13 cellular contexts compared by ENCODE assay signal in genomic region chr16:89485701-89486246, GRCh38. TPM values are rescaled to one million over a fixed set of nuclear protein-coding genes. Genes with fewer than 3 reads are reported as not detected.
A peak's percentile ranks its signal among the peaks of the same experiment; 100 is the strongest.
DNase-seq lines count a peak whose midpoint lies in the region; ATAC-seq and TF ChIP-seq lines count a peak whose summit lies in the region.
"Had no signal": no experiment of that assay in that cellular context is flagged by ENCODE, and none has a peak within 500 bp of the region (broad histone marks: within the 10 kb centered on the region; RNA-seq: fewer than 3 reads in every experiment).

No MANE protein-coding gene starts in this region.

- H3K27me3 ChIP-seq in hepatocyte (no peaks in the 10 kb centered on the region), breast epithelium (no peaks in the 10 kb centered on the region)
- H3K27me3 ChIP-seq: upper lobe of left lung had no signal

- 35% methylated on average over 4 of the region's 4 CpGs for WGBS in hepatocyte (ENCODE audit: low lambda C conversion rate, missing lambda C conversion rate)

- intact Hi-C loops in activated naive CD4-positive, alpha-beta T cell treated with anti-CD3 and anti-CD28 coated beads for 36 hours (cut with micrococcal nuclease): loop anchor here (1.0 to 2.0 kb wide), 2 partner anchors 77 to 124 kb away; no protein-coding TSS in a partner anchor
- intact Hi-C loops in breast epithelium (cut with DNase I; ENCODE audit: low total_unique reads): no loop called here

- ATAC-seq in T-helper 17 cell (no peak), HG02938 (IDR thresholded peaks at IDR 0.05; ENCODE audit: unreplicated experiment) (no peak)
- no peak for ATAC-seq in stimulated activated naive B cell treated with anti-CD40 and anti-IgM and Interleukin-4, amounts not matched to agents 10 μg/mL and 1 μg/mL and 100 μg/mL, for 72 hours (replicated peaks)

- DNase-seq in activated naive CD4-positive, alpha-beta T cell treated with anti-CD3 and anti-CD28 coated beads for 36 hours: no peak
- no peak for DNase-seq in activated naive CD4-positive, alpha-beta T cell (lab: John Stamatoyannopoulos, UW)
- DNase-seq in T-helper 17 cell (no peak), hepatocyte (ENCODE audit: low spot score) (no peak), NK-92 (lab: John Stamatoyannopoulos, UW; ENCODE audit: unreplicated experiment) (no peak), breast epithelium (ENCODE audit: low spot score in 2 of 2) (no peak)
- no peak for DNase-seq in stimulated activated naive B cell treated with anti-CD40 and anti-IgM and Interleukin-4, amounts not matched to agents 10 μg/mL and 1 μg/mL and 100 μg/mL, for 72 hours
- DNase-seq: aorta; NCI-H1694 treated with DMSO at 0.1 percent for 48 hours; stimulated activated CD4-positive, alpha-beta T cell treated with anti-CD3 and anti-CD28 coated beads, Interleukin-4, amount 100 ng/mL, for 24 hours; upper lobe of left lung had no signal

- H3K4me3 Mint-ChIP-seq in activated naive CD4-positive, alpha-beta T cell treated with anti-CD3 and anti-CD28 coated beads for 36 hours: peak overlapping the region; percentile 36
- H3K4me3 Mint-ChIP-seq in T-helper 17 cell: peak overlapping the region; percentile 94
- H3K4me3 Mint-ChIP-seq in stimulated activated naive B cell treated with anti-CD40 and anti-IgM and Interleukin-4, amounts not matched to agents 10 μg/mL and 1 μg/mL and 100 μg/mL, for 72 hours: peak overlapping the region; percentile 68 to 72

- no peaks in the 10 kb centered on the region for H3K9me2 ChIP-seq in hepatocyte (replicated peaks; ENCODE audit: insufficient read depth)

- H3K4me1 Mint-ChIP-seq in activated naive CD4-positive, alpha-beta T cell treated with anti-CD3 and anti-CD28 coated beads for 36 hours (ENCODE audit: low read depth): peaks cover 79% of the 10 kb centered on the region
- peaks cover 69% of the 10 kb centered on the region for H3K4me1 Mint-ChIP-seq in T-helper 17 cell
- H3K4me1 Mint-ChIP-seq in stimulated activated naive B cell treated with anti-CD40 and anti-IgM and Interleukin-4, amounts not matched to agents 10 μg/mL and 1 μg/mL and 100 μg/mL, for 72 hours: peaks cover 58 to 83% of the 10 kb centered on the region in 2 donors

- H3K79me2 ChIP-seq in hepatocyte: peaks cover 92% of the 10 kb centered on the region

- H3K27ac Mint-ChIP-seq in activated naive CD4-positive, alpha-beta T cell treated with anti-CD3 and anti-CD28 coated beads for 36 hours: peak overlapping the region; percentile 96
- peak overlapping the region; percentile 97 for H3K27ac Mint-ChIP-seq in T-helper 17 cell
- H3K27ac Mint-ChIP-seq in stimulated activated naive B cell treated with anti-CD40 and anti-IgM and Interleukin-4, amounts not matched to agents 10 μg/mL and 1 μg/mL and 100 μg/mL, for 72 hours: peak overlapping the region; percentile 95

- peaks cover 68% of the 10 kb centered on the region for H3K4me1 ChIP-seq in hepatocyte (ENCODE audit: insufficient read depth)
- peaks cover 4 to 13% of the 10 kb centered on the region in 2 donors for H3K4me1 ChIP-seq in breast epithelium

- H3K4me2 ChIP-seq in hepatocyte: peak overlapping the region; percentile 52

- no peak for TF ChIP-seq POLR2A in breast epithelium (IDR thresholded peaks at IDR 0.05)

- peaks cover 43% of the 10 kb centered on the region for H3K36me3 Mint-ChIP-seq in activated naive CD4-positive, alpha-beta T cell treated with anti-CD3 and anti-CD28 coated beads for 36 hours (ENCODE audit: low read depth)
- peaks cover 2% of the 10 kb centered on the region for H3K36me3 Mint-ChIP-seq in T-helper 17 cell (ENCODE audit: low read depth)
- peaks cover 36 to 64% of the 10 kb centered on the region in 2 donors for H3K36me3 Mint-ChIP-seq in stimulated activated naive B cell treated with anti-CD40 and anti-IgM and Interleukin-4, amounts not matched to agents 10 μg/mL and 1 μg/mL and 100 μg/mL, for 72 hours

- no peaks in the 10 kb centered on the region for H3K9me3 ChIP-seq in T-helper 17 cell (ENCODE audit: control insufficient read depth, low read length, poor library complexity, severe bottlenecking)
- H3K9me3 ChIP-seq in hepatocyte (ENCODE audit: low read depth): no peaks in the 10 kb centered on the region
- H3K9me3 ChIP-seq in breast epithelium: no peaks in the 10 kb centered on the region
- H3K9me3 ChIP-seq: upper lobe of left lung had no signal

- H3K27ac ChIP-seq in hepatocyte: peak overlapping the region; percentile 67
- H3K27ac ChIP-seq in breast epithelium: no peak overlapping the region
- H3K27ac ChIP-seq: epithelial cell of prostate had no signal

- TF ChIP-seq CTCF in hepatocyte (IDR thresholded peaks at IDR 0.05; ENCODE audit: poor library complexity) (no peak), breast epithelium (IDR thresholded peaks at IDR 0.05) (no peak)

- H3K4me3 ChIP-seq in hepatocyte: no peak overlapping the region
- H3K4me3 ChIP-seq in breast epithelium: no peak overlapping the region
- H3K4me3 ChIP-seq: upper lobe of left lung had no signal

- no peak overlapping the region for H2AFZ ChIP-seq in hepatocyte

- CTCF ChIA-PET in activated naive CD4-positive, alpha-beta T cell treated with anti-CD3 and anti-CD28 coated beads for 36 hours (lab: Charles Lee): interaction anchor here (1.1 kb wide), 1 partner anchor 171 kb away, joined by 4 read pairs; no protein-coding TSS in a partner anchor

- no peaks in the 10 kb centered on the region for H3K9me3 Mint-ChIP-seq in activated naive CD4-positive, alpha-beta T cell treated with anti-CD3 and anti-CD28 coated beads for 36 hours
- H3K9me3 Mint-ChIP-seq in stimulated activated naive B cell treated with anti-CD40 and anti-IgM and Interleukin-4, amounts not matched to agents 10 μg/mL and 1 μg/mL and 100 μg/mL, for 72 hours: no peaks in the 10 kb centered on the region

- peaks cover 82% of the 10 kb centered on the region for H4K20me1 ChIP-seq in hepatocyte (ENCODE audit: insufficient read depth, poor library complexity, severe bottlenecking)

- no peaks in the 10 kb centered on the region for H3K36me3 ChIP-seq in hepatocyte (replicated peaks; ENCODE audit: insufficient read depth, low read depth)
- no peaks in the 10 kb centered on the region for H3K36me3 ChIP-seq in breast epithelium
- H3K36me3 ChIP-seq: upper lobe of left lung had no signal

- H3K27me3 Mint-ChIP-seq in activated naive CD4-positive, alpha-beta T cell treated with anti-CD3 and anti-CD28 coated beads for 36 hours (ENCODE audit: low read depth): no peaks in the 10 kb centered on the region
- no peaks in the 10 kb centered on the region for H3K27me3 Mint-ChIP-seq in T-helper 17 cell
- H3K27me3 Mint-ChIP-seq in stimulated activated naive B cell treated with anti-CD40 and anti-IgM and Interleukin-4, amounts not matched to agents 10 μg/mL and 1 μg/mL and 100 μg/mL, for 72 hours: no peaks in the 10 kb centered on the region

RNA-seq across cellular contexts. Expression of gene ANKRD11, which starts 4.6 kb away (rescaled TPM):
- 100 to 1,000 TPM; 174 to 177 TPM for total RNA-seq in activated naive CD4-positive, alpha-beta T cell treated with anti-CD3 and anti-CD28 coated beads for 36 hours
- total RNA-seq in T-helper 17 cell: 100 to 1,000 TPM; 197 to 251 TPM
- 48.7 and 50.6 TPM in 2 replicates for total RNA-seq in hepatocyte
- 130 and 135 TPM in 2 replicates for polyA plus RNA-seq in hepatocyte
- total RNA-seq in breast epithelium: 10 to 100 TPM; 64.0 to 79.0 (median 69.2) TPM

RNA-seq across cellular contexts. Expression of gene SPG7, which starts 22.4 kb away (rescaled TPM):
- total RNA-seq in activated naive CD4-positive, alpha-beta T cell treated with anti-CD3 and anti-CD28 coated beads for 36 hours: 10 to 100 TPM; 62.4 to 67.7 TPM
- total RNA-seq in T-helper 17 cell (100 to 1,000 TPM; 140 to 154 TPM), hepatocyte (149 and 222 TPM in 2 replicates), breast epithelium (100 to 1,000 TPM; 104 to 126 (median 118) TPM)
- 108 and 130 TPM in 2 replicates for polyA plus RNA-seq in hepatocyte

Comparison
In these comparisons a context has a peak if more than half of its experiments do, and no peak if none do; other contexts are left out.
1. H3K4me3 Mint-ChIP-seq: peak in every context shown above with its lines; median percentile 94 in T-helper 17 cell; 70 in stimulated activated naive B cell treated with anti-CD40 and anti-IgM and Interleukin-4, amounts not matched to agents 10 μg/mL and 1 μg/mL and 100 μg/mL, for 72 hours; 36 in activated naive CD4-positive, alpha-beta T cell treated with anti-CD3 and anti-CD28 coated beads for 36 hours.